8 cellular contexts compared by ENCODE assay signal in genomic region chr16:4306439-4307214, GRCh38. TPM values are rescaled to one million over a fixed set of nuclear protein-coding genes. Genes with fewer than 3 reads are reported as not detected.
A peak's percentile ranks its signal among the peaks of the same experiment; 100 is the strongest.
DNase-seq lines count a peak whose midpoint lies in the region; ATAC-seq and TF ChIP-seq lines count a peak whose summit lies in the region.

No MANE protein-coding gene starts in this region.

- TF ChIP-seq CTCF in NB4 (IDR thresholded peaks at IDR 0.05; ENCODE audit: low read depth, low read length) (no peak), prostate gland (IDR thresholded peaks at IDR 0.05) (no peak)

- H3K27ac ChIP-seq in CD8-positive, alpha-beta memory T cell (ENCODE audit: low read depth, low read length), result peak overlapping the region; percentile 91
- H3K27ac ChIP-seq in esophagus (ENCODE audit: low read depth in 2 of 2, low read length in 1 of 2) (peak overlapping the region; percentile 73 to 80), prostate gland (peak overlapping the region; percentile 70 to 75)

- intact Hi-C loops in prostate gland (cut with DNase I), result no loop called here

- TF ChIP-seq POLR2A in NB4 (IDR thresholded peaks at IDR 0.05; ENCODE audit: extremely low read depth, insufficient read length) (no peak), prostate gland (IDR thresholded peaks at IDR 0.05) (no peak)

- peaks cover 19% of the 10 kb centered on the region for H3K4me1 ChIP-seq in CD8-positive, alpha-beta memory T cell (ENCODE audit: insufficient read depth, low read length)
- peaks cover 0 to 3% of the 10 kb centered on the region in 2 donors for H3K4me1 ChIP-seq in esophagus (ENCODE audit: control insufficient read depth in 2 of 2, insufficient read depth in 2 of 2, low read length in 1 of 2)
- H3K4me1 ChIP-seq in prostate gland (replicated peaks), result no peaks in the 10 kb centered on the region

- peak overlapping the region; percentile 91 for H3K4me3 ChIP-seq in CD8-positive, alpha-beta memory T cell (ENCODE audit: low read length)
- H3K4me3 ChIP-seq in NB4 (ENCODE audit: low read depth, low read length), result peak overlapping the region; percentile 80
- peak overlapping the region; percentile 44 to 51 for H3K4me3 ChIP-seq in esophagus (ENCODE audit: low read depth in 1 of 2, low read length in 2 of 2)
- H3K4me3 ChIP-seq in prostate gland, result peak overlapping the region in 1 of 2 donors; percentile 41

- peaks cover 0 to 13% (median 0%) of the 10 kb centered on the region in 3 donors for H3K36me3 Mint-ChIP-seq in CD8-positive, alpha-beta memory T cell
- peaks cover 25% of the 10 kb centered on the region for H3K36me3 Mint-ChIP-seq in activated CD8-positive, alpha-beta T cell treated with anti-CD3 and anti-CD28 coated beads, Interleukin-2, amount 10 ng/mL, durations not matched to agents 7 days and 5 days (ENCODE audit: low read depth)

- no peaks in the 10 kb centered on the region for H3K36me3 ChIP-seq in CD8-positive, alpha-beta memory T cell (ENCODE audit: insufficient read depth, low read length)
- H3K36me3 ChIP-seq in esophagus (ENCODE audit: control insufficient read depth in 2 of 2, insufficient read depth in 2 of 2, low read length in 1 of 2) (no peaks in the 10 kb centered on the region), prostate gland (no peaks in the 10 kb centered on the region)

- H3K9me3 Mint-ChIP-seq in CD8-positive, alpha-beta memory T cell, result no peaks in the 10 kb centered on the region
- no peaks in the 10 kb centered on the region for H3K9me3 Mint-ChIP-seq in activated CD8-positive, alpha-beta T cell treated with anti-CD3 and anti-CD28 coated beads, Interleukin-2, amount 10 ng/mL, durations not matched to agents 7 days and 5 days (ENCODE audit: insufficient read depth)

- WGBS in esophagus, 2 donors, result 53 to 54% methylated on average over 16 of the region's 16 CpGs
- 66% methylated on average over 16 of the region's 16 CpGs for WGBS in prostate gland

- H3K27me3 Mint-ChIP-seq in CD8-positive, alpha-beta memory T cell, result peaks cover 0 to 4% of the 10 kb centered on the region in 2 donors
- no peaks in the 10 kb centered on the region for H3K27me3 Mint-ChIP-seq in activated CD8-positive, alpha-beta T cell treated with anti-CD3 and anti-CD28 coated beads, Interleukin-2, amount 10 ng/mL, durations not matched to agents 7 days and 5 days (ENCODE audit: low read depth)

- peak; percentile 50 to 74 (median 56) for DNase-seq in CD8-positive, alpha-beta memory T cell
- DNase-seq in NB4 (ENCODE audit: low read depth) (no peak), prostate gland (ENCODE audit: low spot score) (no peak)
- DNase-seq in activated CD8-positive, alpha-beta T cell treated with anti-CD3 and anti-CD28 coated beads, Interleukin-2, amount 10 ng/mL, durations not matched to agents 7 days and 5 days, result peak; percentile 69
- no peak for DNase-seq in activated CD4-positive, CD25-positive, alpha-beta regulatory T cell (lab: John Stamatoyannopoulos, UW)

- H3K27ac Mint-ChIP-seq in CD8-positive, alpha-beta memory T cell, result peak overlapping the region; percentile 97 to 100 (median 100)
- H3K27ac Mint-ChIP-seq in activated CD8-positive, alpha-beta T cell treated with anti-CD3 and anti-CD28 coated beads, Interleukin-2, amount 10 ng/mL, durations not matched to agents 7 days and 5 days, result peak overlapping the region; percentile 98

- H3K9me3 ChIP-seq in CD8-positive, alpha-beta memory T cell (ENCODE audit: low read length), result no peaks in the 10 kb centered on the region
- H3K9me3 ChIP-seq in esophagus (ENCODE audit: control insufficient read depth in 2 of 2, insufficient read depth in 1 of 2, low read depth in 1 of 2, low read length in 1 of 2) (no peaks in the 10 kb centered on the region), prostate gland (no peaks in the 10 kb centered on the region)

- peaks cover 16 to 27% (median 18%) of the 10 kb centered on the region in 3 donors for H3K4me1 Mint-ChIP-seq in CD8-positive, alpha-beta memory T cell
- peaks cover 43% of the 10 kb centered on the region for H3K4me1 Mint-ChIP-seq in activated CD8-positive, alpha-beta T cell treated with anti-CD3 and anti-CD28 coated beads, Interleukin-2, amount 10 ng/mL, durations not matched to agents 7 days and 5 days (ENCODE audit: low read depth)

- H3K27me3 ChIP-seq in CD8-positive, alpha-beta memory T cell (ENCODE audit: insufficient read depth, low read length, poor library complexity, severe bottlenecking), result no peaks in the 10 kb centered on the region
- H3K27me3 ChIP-seq in esophagus (ENCODE audit: control insufficient read depth in 1 of 2, insufficient read depth in 2 of 2, low read length in 2 of 2), result no peaks in the 10 kb centered on the region
- no peaks in the 10 kb centered on the region for H3K27me3 ChIP-seq in prostate gland (replicated peaks; ENCODE audit: insufficient read depth)

- POLR2A ChIA-PET in CD8-positive, alpha-beta memory T cell (lab: Charles Lee), result interaction anchor here (1.0 to 1.5 kb wide), 3 partner anchors 34 to 53 kb away, joined by 3 to 8 read pairs (median 4); partner anchors contain the start of gene TFAP4
- POLR2A ChIA-PET in activated CD8-positive, alpha-beta T cell treated with anti-CD3 and anti-CD28 coated beads, Interleukin-2, amount 10 ng/mL, durations not matched to agents 7 days and 5 days (lab: Charles Lee), result interaction anchor here (1.0 to 2.2 kb wide), 5 partner anchors 34 to 171 kb away, joined by 3 to 5 read pairs (median 3); partner anchors contain the start of gene PAM16

- peak; percentile 5 for ATAC-seq in activated CD8-positive, alpha-beta T cell treated with anti-CD3 and anti-CD28 coated beads, Interleukin-2, amount 10 ng/mL, durations not matched to agents 7 days and 5 days
- ATAC-seq in GM19463 (IDR thresholded peaks at IDR 0.05; ENCODE audit: unreplicated experiment) (no peak), HG02970 (IDR thresholded peaks at IDR 0.05; ENCODE audit: low FRiP score, unreplicated experiment) (no peak)

- H3K4me3 Mint-ChIP-seq in CD8-positive, alpha-beta memory T cell, result peak overlapping the region; percentile 86 to 98 (median 94)
- H3K4me3 Mint-ChIP-seq in activated CD8-positive, alpha-beta T cell treated with anti-CD3 and anti-CD28 coated beads, Interleukin-2, amount 10 ng/mL, durations not matched to agents 7 days and 5 days, result peak overlapping the region; percentile 98

- CTCF ChIA-PET in CD8-positive, alpha-beta memory T cell (lab: Charles Lee), result interaction anchor here (1.1 to 4.0 kb wide), 8 partner anchors 8 to 96 kb away, joined by 3 to 20 read pairs (median 4); no protein-coding TSS in a partner anchor
- CTCF ChIA-PET in activated CD8-positive, alpha-beta T cell treated with anti-CD3 and anti-CD28 coated beads, Interleukin-2, amount 10 ng/mL, durations not matched to agents 7 days and 5 days (lab: Charles Lee), result interaction anchor here (0.5 to 5.9 kb wide), 9 partner anchors 18 to 53 kb away, joined by 3 to 25 read pairs (median 3); partner anchors contain the start of gene TFAP4

RNA-seq across cellular contexts. Expression of gene GLIS2, which starts 9.2 kb away (rescaled TPM):
- total RNA-seq in CD8-positive, alpha-beta memory T cell, result under 1 TPM; 0.13 to 0.26 TPM
- polyA plus RNA-seq in CD8-positive, alpha-beta memory T cell, result not detected
- under 1 TPM; 0.16 TPM for total RNA-seq in activated CD8-positive, alpha-beta T cell treated with anti-CD3 and anti-CD28 coated beads, Interleukin-2, amount 10 ng/mL, durations not matched to agents 7 days and 5 days
- 1 to 10 TPM; 1.2 to 1.6 TPM for polyA plus RNA-seq in esophagus
- 10 to 100 TPM in 1 of 2 donors, 1 to 10 TPM in 1; 3.8 to 10.5 TPM for total RNA-seq in prostate gland

RNA-seq across cellular contexts. Expression of gene TFAP4, which starts 33.8 kb away (rescaled TPM):
- total RNA-seq in CD8-positive, alpha-beta memory T cell, result 10 to 100 TPM; 43.0 to 43.8 TPM
- 0.92 TPM for polyA plus RNA-seq in CD8-positive, alpha-beta memory T cell
- 10 to 100 TPM; 21.0 to 24.7 TPM for total RNA-seq in activated CD8-positive, alpha-beta T cell treated with anti-CD3 and anti-CD28 coated beads, Interleukin-2, amount 10 ng/mL, durations not matched to agents 7 days and 5 days
- polyA plus RNA-seq in esophagus, result 1 to 10 TPM; 6.2 to 7.8 TPM
- total RNA-seq in prostate gland, result 10 to 100 TPM in 1 of 2 donors, 1 to 10 TPM in 1; 9.0 to 12.8 TPM

RNA-seq across cellular contexts. Expression of gene PAM16, which starts 44.5 kb away (rescaled TPM):
- total RNA-seq in CD8-positive, alpha-beta memory T cell, result 10 to 100 TPM; 66.6 to 70.2 TPM
- polyA plus RNA-seq in CD8-positive, alpha-beta memory T cell, result 38.6 TPM
- total RNA-seq in activated CD8-positive, alpha-beta T cell treated with anti-CD3 and anti-CD28 coated beads, Interleukin-2, amount 10 ng/mL, durations not matched to agents 7 days and 5 days, result 10 to 100 TPM; 33.3 to 40.3 TPM
- polyA plus RNA-seq in esophagus, result 10 to 100 TPM; 48.2 to 86.1 TPM
- total RNA-seq in prostate gland, result 100 to 1,000 TPM in 1 of 2 donors, 10 to 100 TPM in 1; 28.6 to 100 TPM

Comparison
In these comparisons a context has a peak if more than half of its experiments do, and no peak if none do; other contexts are left out.
1. DNase-seq: peak in CD8-positive, alpha-beta memory T cell (5 of 5) and activated CD8-positive, alpha-beta T cell treated with anti-CD3 and anti-CD28 coated beads, Interleukin-2, amount 10 ng/mL, durations not matched to agents 7 days and 5 days (single experiment); none in NB4 (single experiment), prostate gland (single experiment) and activated CD4-positive, CD25-positive, alpha-beta regulatory T cell (0 of 4).
2. Peak in every context shown above with its lines, with median percentiles within 50 percentile points of each other: H3K27ac ChIP-seq.